Comparison of ENCODE assay signal across 9 cellular contexts in genomic region chr3:44992555-44993470, GRCh38. TPM values are rescaled to one million over a fixed set of nuclear protein-coding genes. Genes with fewer than 3 reads are reported as not detected.
A peak's percentile ranks its signal among the peaks of the same experiment; 100 is the strongest.
DNase-seq lines count a peak whose midpoint lies in the region; ATAC-seq and TF ChIP-seq lines count a peak whose summit lies in the region.
"Had no signal": no experiment of that assay in that cellular context is flagged by ENCODE, and none has a peak within 500 bp of the region (broad histone marks: within the 10 kb centered on the region; RNA-seq: fewer than 3 reads in every experiment).

No MANE protein-coding gene starts in this region.

- in situ Hi-C loops in mammary epithelial cell (cut with MboI; ENCODE audit: low sequenced_read_pairs in 2 of 2) = no loop called here

- H3K36me3 ChIP-seq in KMS-11 (ENCODE audit: insufficient read depth) = no peaks in the 10 kb centered on the region; the same call in 1 of the 2 replicates
- peaks cover 18% of the 10 kb centered on the region for H3K36me3 ChIP-seq in mammary epithelial cell (ENCODE audit: insufficient read depth, low read length)
- peaks cover 14 to 30% (median 17%) of the 10 kb centered on the region in 3 experiments for H3K36me3 ChIP-seq in naive thymus-derived CD4-positive, alpha-beta T cell (ENCODE audit: control insufficient read depth in 2 of 3, insufficient read depth in 3 of 3, low read length in 3 of 3)

- peaks cover 37 to 95% (median 91%) of the 10 kb centered on the region in 7 donors for H3K4me1 Mint-ChIP-seq in naive thymus-derived CD4-positive, alpha-beta T cell

- H3K4me3 ChIP-seq in KMS-11 (IDR thresholded peaks at IDR 0.05; ENCODE audit: insufficient read depth, low read depth, low read length) (no peak overlapping the region), mammary epithelial cell (replicated peaks in 1 of 3; ENCODE audit: insufficient read depth in 1 of 3, low read depth in 2 of 3, low read length in 3 of 3) (no peak overlapping the region)
- H3K4me3 ChIP-seq in naive thymus-derived CD4-positive, alpha-beta T cell (ENCODE audit: low read length) = no peak overlapping the region

- DNase-seq in Daoy (ENCODE audit: low read depth) = peak; percentile 36
- peak; percentile 96 for DNase-seq in mammary epithelial cell
- peak in 1 of 9 donors; percentile 20 for DNase-seq in naive thymus-derived CD4-positive, alpha-beta T cell
- DNase-seq in posterior vena cava (ENCODE audit: low spot score) = no peak

- peak overlapping the region in 6 of 9 donors; percentile 53 to 76 (median 61) for H3K27ac Mint-ChIP-seq in naive thymus-derived CD4-positive, alpha-beta T cell
- H3K27ac Mint-ChIP-seq: T-helper 1 cell treated with Interleukin-12 subunit alpha and Interleukin-12 subunit beta and Interleukin-4 antibody, amounts not matched to agents 30 μg/mL and 1 μg/mL, for 36 hours had no signal

- peaks cover 50% of the 10 kb centered on the region for H3K4me1 ChIP-seq in KMS-11 (ENCODE audit: low read depth, poor library complexity, severe bottlenecking)
- peaks cover 54% of the 10 kb centered on the region for H3K4me1 ChIP-seq in mammary epithelial cell (ENCODE audit: insufficient read depth, low read length)
- peaks cover 0 to 30% of the 10 kb centered on the region in 2 donors for H3K4me1 ChIP-seq in naive thymus-derived CD4-positive, alpha-beta T cell (ENCODE audit: control insufficient read depth in 2 of 2, insufficient read depth in 2 of 2, low read length in 2 of 2)

- H3K4me2 ChIP-seq in KMS-11 = no peak overlapping the region
- peak overlapping the region; percentile 58 for H3K4me2 ChIP-seq in mammary epithelial cell (ENCODE audit: insufficient read depth, low read depth, low read length)

- H3K36me3 Mint-ChIP-seq in naive thymus-derived CD4-positive, alpha-beta T cell = peaks cover 3 to 45% (median 31%) of the 10 kb centered on the region in 5 donors

- H3K9ac ChIP-seq in KMS-11 (no peak overlapping the region), mammary epithelial cell (ENCODE audit: insufficient read depth, low read length) (peak overlapping the region; percentile 10)

- no peaks in the 10 kb centered on the region for H3K27me3 Mint-ChIP-seq in naive thymus-derived CD4-positive, alpha-beta T cell

- no TSS peak for BruUV-seq in mammary epithelial cell (replicated peaks; lab: Mats Ljungman, UMichigan)

- H2AFZ ChIP-seq in KMS-11 (ENCODE audit: low read depth) (no peak overlapping the region), mammary epithelial cell (ENCODE audit: low read depth, low read length) (peak overlapping the region; percentile 43)

- no peaks in the 10 kb centered on the region for H3K9me3 ChIP-seq in mammary epithelial cell (replicated peaks; ENCODE audit: insufficient read depth, low read length)
- no peaks in the 10 kb centered on the region for H3K9me3 ChIP-seq in naive thymus-derived CD4-positive, alpha-beta T cell (ENCODE audit: control insufficient read depth in 2 of 3, low read length in 3 of 3)

- TF ChIP-seq CTCF in KMS-11 (conservative IDR thresholded peaks at IDR 0.05; ENCODE audit: low read depth, low read length) = peak; percentile 78
- TF ChIP-seq CTCF in mammary epithelial cell (conservative IDR thresholded peaks at IDR 0.05 in 1 of 2, IDR thresholded peaks at IDR 0.05 in 1 of 2; ENCODE audit: extremely low read depth in 1 of 2, insufficient read depth in 1 of 2, low read depth in 1 of 2, low read length in 2 of 2) = peak; percentile 79 to 93

- ATAC-seq in naive thymus-derived CD4-positive, alpha-beta T cell = peak; percentile 73
- no peak for ATAC-seq in HG02870 (IDR thresholded peaks at IDR 0.05; ENCODE audit: unreplicated experiment)
- ATAC-seq in GM18870 (IDR thresholded peaks at IDR 0.05; ENCODE audit: unreplicated experiment) = no peak
- ATAC-seq in HG03521 (IDR thresholded peaks at IDR 0.05; ENCODE audit: unreplicated experiment) = no peak

- H3K79me2 ChIP-seq in KMS-11 (ENCODE audit: insufficient read depth, low read depth) (peaks cover 7% of the 10 kb centered on the region; the same call in 1 of the 2 replicates), mammary epithelial cell (ENCODE audit: insufficient read depth, low read length) (peaks cover 75% of the 10 kb centered on the region)

- WGBS in mammary epithelial cell (ENCODE audit: low coverage, missing lambda C conversion rate) = 28% methylated on average over 7 of the region's 7 CpGs

- H4K20me1 ChIP-seq in KMS-11 (ENCODE audit: insufficient read depth) (no peaks in the 10 kb centered on the region), mammary epithelial cell (ENCODE audit: insufficient read depth, low read length) (no peaks in the 10 kb centered on the region)

- no peaks in the 10 kb centered on the region for H3K9me3 Mint-ChIP-seq in naive thymus-derived CD4-positive, alpha-beta T cell
- H3K9me3 Mint-ChIP-seq: T-helper 1 cell treated with Interleukin-12 subunit alpha and Interleukin-12 subunit beta and Interleukin-4 antibody, amounts not matched to agents 30 μg/mL and 1 μg/mL, for 36 hours had no signal

- CTCF ChIA-PET in mammary epithelial cell (lab: Charles Lee; ENCODE audit: low non-redundant PET) = interaction anchor here (0.6 to 0.9 kb wide), 2 partner anchors 33 to 45 kb away, joined by 10 to 14 read pairs; no protein-coding TSS in a partner anchor
- CTCF ChIA-PET in naive thymus-derived CD4-positive, alpha-beta T cell (lab: Charles Lee) = interaction anchor here (0.8 to 1.1 kb wide), 4 partner anchors 13 to 214 kb away, joined by 3 to 4 read pairs (median 3); no protein-coding TSS in a partner anchor

- POLR2A ChIA-PET in naive thymus-derived CD4-positive, alpha-beta T cell (lab: Charles Lee) = interaction anchor here (0.7 to 1.5 kb wide), 6 partner anchors 11 to 208 kb away, joined by 3 to 7 read pairs (median 4); partner anchors contain the start of genes EXOSC7 and ZDHHC3

- dilution Hi-C loops in mammary epithelial cell (cut with HindIII; ENCODE audit: low sequenced_read_pairs) = no loop called here

- no peaks in the 10 kb centered on the region for H3K27me3 ChIP-seq in KMS-11 (ENCODE audit: insufficient read depth, low read depth)
- no peaks in the 10 kb centered on the region for H3K27me3 ChIP-seq in mammary epithelial cell (ENCODE audit: insufficient read depth, low read length)
- no peaks in the 10 kb centered on the region for H3K27me3 ChIP-seq in naive thymus-derived CD4-positive, alpha-beta T cell (ENCODE audit: control insufficient read depth in 2 of 2, insufficient read depth in 2 of 2, low read length in 2 of 2)

- peak overlapping the region in 3 of 10 donors; percentile 21 to 74 (median 40) for H3K4me3 Mint-ChIP-seq in naive thymus-derived CD4-positive, alpha-beta T cell
- H3K4me3 Mint-ChIP-seq: T-helper 1 cell treated with Interleukin-12 subunit alpha and Interleukin-12 subunit beta and Interleukin-4 antibody, amounts not matched to agents 30 μg/mL and 1 μg/mL, for 36 hours had no signal

- intact Hi-C loops in mammary epithelial cell (cut with micrococcal nuclease) = loop anchor here (1.0 to 5.0 kb wide), 3 partner anchors 18 to 76 kb away; no protein-coding TSS in a partner anchor
- intact Hi-C loops in naive thymus-derived CD4-positive, alpha-beta T cell (cut with micrococcal nuclease) = loop anchor here in 1 of 2 donors (1.0 kb wide), 2 partner anchors 10 to 27 kb away; no protein-coding TSS in a partner anchor
- intact Hi-C loops in posterior vena cava (cut with DNase I) = no loop called here

- no peak overlapping the region for H3K27ac ChIP-seq in KMS-11
- H3K27ac ChIP-seq in mammary epithelial cell (ENCODE audit: insufficient read depth, low read depth, low read length) = peak overlapping the region; percentile 92
- no peak overlapping the region for H3K27ac ChIP-seq in naive thymus-derived CD4-positive, alpha-beta T cell (ENCODE audit: low read depth, low read length)

RNA-seq across cellular contexts. Expression of gene EXOSC7, which starts 16.8 kb away (rescaled TPM):
- total RNA-seq in Daoy (2014; rRNA removed; shearing (Covaris generic)) = 84.0 and 85.5 TPM in 2 replicates
- total RNA-seq in mammary epithelial cell (10 to 100 TPM; 34.5 to 59.8 TPM), posterior vena cava (10 to 100 TPM; 27.3 to 30.8 TPM)
- 93.4 TPM for polyA plus RNA-seq in mammary epithelial cell
- polyA minus RNA-seq in mammary epithelial cell = 50.0 TPM
- total RNA-seq in naive thymus-derived CD4-positive, alpha-beta T cell = 10 to 100 TPM; 30.7 to 57.9 (median 44.3) TPM
- 10 to 100 TPM; 48.4 to 59.4 TPM for polyA plus RNA-seq in naive thymus-derived CD4-positive, alpha-beta T cell

RNA-seq across cellular contexts. Expression of gene ZDHHC3, which starts 16.8 kb away (rescaled TPM):
- total RNA-seq in Daoy (2014; rRNA removed; shearing (Covaris generic)) = 41.8 and 45.4 TPM in 2 replicates
- 100 to 1,000 TPM in 1 of 2 donors, 10 to 100 TPM in 1; 85.7 to 106 TPM for total RNA-seq in mammary epithelial cell
- polyA plus RNA-seq in mammary epithelial cell = 192 TPM
- polyA minus RNA-seq in mammary epithelial cell = 314 TPM
- 10 to 100 TPM; 38.5 to 54.0 (median 48.8) TPM for total RNA-seq in naive thymus-derived CD4-positive, alpha-beta T cell
- 10 to 100 TPM; 33.7 to 36.1 TPM for polyA plus RNA-seq in naive thymus-derived CD4-positive, alpha-beta T cell
- total RNA-seq in posterior vena cava = 10 to 100 TPM; 59.0 to 59.7 TPM

RNA-seq across cellular contexts. Expression of gene CLEC3B, which starts 33.3 kb away (rescaled TPM):
- total RNA-seq in Daoy (2014; rRNA removed; shearing (Covaris generic)) = 1.1 TPM in 1 of 2 replicates, not detected in the other
- total RNA-seq in mammary epithelial cell (under 1 TPM in 1 of 2 donors, not detected in 1; 0.33 TPM), posterior vena cava (100 to 1,000 TPM in 1 of 2 donors, 10 to 100 TPM in 1; 50.0 to 136 TPM)
- polyA plus RNA-seq in mammary epithelial cell = 0.11 TPM
- polyA minus RNA-seq in mammary epithelial cell = not detected
- total RNA-seq in naive thymus-derived CD4-positive, alpha-beta T cell = 1 to 10 TPM in 2 of 5 experiments, under 1 TPM in 3; 0.45 to 1.8 (median 0.75) TPM
- not detected for polyA plus RNA-seq in naive thymus-derived CD4-positive, alpha-beta T cell

Comparison
In these comparisons a context has a peak if more than half of its experiments do, and no peak if none do; other contexts are left out.
1. RNA of gene CLEC3B, which starts 33.3 kb away (total RNA-seq): 50.0 to 136 TPM in posterior vena cava; 0.45 to 1.8 TPM in naive thymus-derived CD4-positive, alpha-beta T cell, 0.33 TPM in mammary epithelial cell and 1.1 TPM in Daoy; every median in the first group is over 10 times any median in the second.